28 cellular contexts compared by ENCODE assay signal in the genomic region with DNA sequence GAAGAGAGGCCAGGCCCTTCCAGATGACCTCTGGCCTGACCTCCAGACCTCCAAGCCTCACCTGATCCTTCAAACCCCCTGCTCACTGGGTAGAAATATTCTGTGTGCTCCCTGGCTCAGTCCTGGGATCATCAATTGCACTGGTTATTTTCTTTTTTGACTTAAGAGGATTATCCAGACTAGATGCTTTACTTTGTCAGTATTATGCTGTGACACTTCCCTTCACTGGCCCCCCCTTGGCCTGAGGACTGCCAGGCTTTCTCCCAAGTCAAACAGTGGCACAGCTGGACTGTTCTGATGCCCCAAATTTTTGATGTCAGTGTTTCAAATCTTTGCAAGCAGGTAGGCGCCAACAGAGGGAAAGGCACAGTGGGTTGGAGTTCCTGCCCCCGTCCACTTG.
"Had no signal": no experiment of that assay in that cellular context is flagged by ENCODE, and none has a peak within 500 bp of the region (broad histone marks: within the 10 kb centered on the region; RNA-seq: fewer than 3 reads in every experiment).

No MANE protein-coding gene starts in this region.

- H3K4me1 Mint-ChIP-seq: neural crest cell; stimulated activated effector memory CD8-positive, alpha-beta T cell treated with anti-CD3 and anti-CD28 coated beads, Interleukin-12 subunit alpha, Interleukin-12 subunit beta, amount 100 ng/mL, for 72 hours; stimulated activated naive B cell treated with anti-CD40 and anti-IgM and Interleukin-4, amounts not matched to agents 10 μg/mL and 1 μg/mL and 100 μg/mL, for 72 hours had no signal

- H3K27ac Mint-ChIP-seq: natural killer cell treated with Interleukin-12 subunit alpha and Interleukin-12 subunit beta and Interleukin-15 and Interleukin-18, amount 100 ng/mL, for 72 hours; nephron progenitor cell; progenitor cell of endocrine pancreas; stimulated activated effector memory CD8-positive, alpha-beta T cell treated with anti-CD3 and anti-CD28 coated beads, Interleukin-12 subunit alpha, Interleukin-12 subunit beta, amount 100 ng/mL, for 72 hours; stimulated activated naive B cell treated with anti-CD40 and anti-IgM and Interleukin-4, amounts not matched to agents 10 μg/mL and 1 μg/mL and 100 μg/mL, for 72 hours; stimulated activated naive CD8-positive, alpha-beta T cell treated with anti-CD3 and anti-CD28 coated beads, Interleukin-15, Interleukin-2, amounts not matched to agents 100 ng/mL and 50 ng/mL, for 24 hours had no signal

- H3K4me1 ChIP-seq: parathyroid adenoma, psoas muscle, right lobe of liver, sigmoid colon, stomach, thyroid gland, tibial nerve, upper lobe of left lung, vagina had no signal

- H3K27me3 ChIP-seq: ovary, right lobe of liver, sigmoid colon, stomach, thyroid gland, tibial nerve, upper lobe of left lung, vagina had no signal

- H3K36me3 Mint-ChIP-seq: natural killer cell treated with Interleukin-12 subunit alpha and Interleukin-12 subunit beta and Interleukin-15 and Interleukin-18, amount 100 ng/mL, for 72 hours; stimulated activated effector memory CD8-positive, alpha-beta T cell treated with anti-CD3 and anti-CD28 coated beads, Interleukin-12 subunit alpha, Interleukin-12 subunit beta, amount 100 ng/mL, for 72 hours; stimulated activated naive B cell treated with anti-CD40 and anti-IgM and Interleukin-4, amounts not matched to agents 10 μg/mL and 1 μg/mL and 100 μg/mL, for 72 hours had no signal

- H3K36me3 ChIP-seq: ovary, right lobe of liver, sigmoid colon, stomach, thoracic aorta, thyroid gland, tibial nerve, upper lobe of left lung, vagina had no signal

- H3K27ac ChIP-seq: ovary, parathyroid adenoma, psoas muscle, right lobe of liver, sigmoid colon, stomach, thoracic aorta, thyroid gland, tibial nerve, upper lobe of left lung, vagina had no signal

- H3K9me3 Mint-ChIP-seq: natural killer cell treated with Interleukin-12 subunit alpha and Interleukin-12 subunit beta and Interleukin-15 and Interleukin-18, amount 100 ng/mL, for 72 hours; neural crest cell; stimulated activated effector memory CD8-positive, alpha-beta T cell treated with anti-CD3 and anti-CD28 coated beads, Interleukin-12 subunit alpha, Interleukin-12 subunit beta, amount 100 ng/mL, for 72 hours; stimulated activated naive CD8-positive, alpha-beta T cell treated with anti-CD3 and anti-CD28 coated beads, Interleukin-15, Interleukin-2, amounts not matched to agents 100 ng/mL and 50 ng/mL, for 24 hours had no signal

- DNase-seq: nephron progenitor cell; occipital lobe; ovary; posterior cingulate gyrus; psoas muscle; right cardiac atrium; right lobe of liver; sigmoid colon; small intestine; stimulated activated CD4-positive, alpha-beta T cell treated with anti-CD3 and anti-CD28 coated beads, Interleukin-15, amount 100 ng/mL, for 24 hours; stimulated activated CD4-positive, alpha-beta T cell treated with anti-CD3 and anti-CD28 coated beads, Interleukin-2, amount 100 ng/mL, for 24 hours; stimulated activated CD4-positive, alpha-beta T cell treated with anti-CD3 and anti-CD28 coated beads, Interleukin-2, amount 100 ng/mL, for 48 hours; stimulated activated CD4-positive, alpha-beta T cell treated with anti-CD3 and anti-CD28 coated beads, Interleukin-4, amount 100 ng/mL, for 24 hours; stimulated activated naive B cell treated with anti-CD40 and anti-IgM and Interleukin-4, amounts not matched to agents 10 μg/mL and 1 μg/mL and 100 μg/mL, for 72 hours; stimulated activated naive CD4-positive, alpha-beta T cell treated with Interleukin-2 at 50 U/mL for 16 hours; stomach; thyroid gland; trophoblast cell; upper lobe of left lung had no signal

- ATAC-seq: natural killer cell treated with Interleukin-12 subunit alpha and Interleukin-12 subunit beta and Interleukin-15 and Interleukin-18, amount 100 ng/mL, for 72 hours; psoas muscle; right cardiac atrium; right lobe of liver; stimulated activated effector memory CD8-positive, alpha-beta T cell treated with anti-CD3 and anti-CD28 coated beads, Interleukin-12 subunit alpha, Interleukin-12 subunit beta, amount 100 ng/mL, for 72 hours; stimulated activated naive B cell treated with anti-CD40 and anti-IgM and Interleukin-4, amounts not matched to agents 10 μg/mL and 1 μg/mL and 100 μg/mL, for 72 hours had no signal

- H3K4me3 ChIP-seq: ovary, psoas muscle, right lobe of liver, sigmoid colon, stomach, thoracic aorta, thyroid gland, tibial nerve, upper lobe of left lung, vagina had no signal

- H2AFZ ChIP-seq: parathyroid adenoma had no signal

- H3K9ac ChIP-seq: parathyroid adenoma had no signal

- H3K4me3 Mint-ChIP-seq: natural killer cell treated with Interleukin-12 subunit alpha and Interleukin-12 subunit beta and Interleukin-15 and Interleukin-18, amount 100 ng/mL, for 72 hours; nephron progenitor cell; neural crest cell; stimulated activated effector memory CD8-positive, alpha-beta T cell treated with anti-CD3 and anti-CD28 coated beads, Interleukin-12 subunit alpha, Interleukin-12 subunit beta, amount 100 ng/mL, for 72 hours; stimulated activated naive B cell treated with anti-CD40 and anti-IgM and Interleukin-4, amounts not matched to agents 10 μg/mL and 1 μg/mL and 100 μg/mL, for 72 hours; stimulated activated naive CD8-positive, alpha-beta T cell treated with anti-CD3 and anti-CD28 coated beads, Interleukin-15, Interleukin-2, amounts not matched to agents 100 ng/mL and 50 ng/mL, for 24 hours had no signal

- H3K9me3 ChIP-seq: ovary, psoas muscle, right lobe of liver, sigmoid colon, stomach, thoracic aorta, thyroid gland, tibial nerve, upper lobe of left lung, vagina had no signal

- H3K79me2 ChIP-seq: parathyroid adenoma had no signal
